Comparison of ENCODE assay signal across 22 cellular contexts in the genomic region with DNA sequence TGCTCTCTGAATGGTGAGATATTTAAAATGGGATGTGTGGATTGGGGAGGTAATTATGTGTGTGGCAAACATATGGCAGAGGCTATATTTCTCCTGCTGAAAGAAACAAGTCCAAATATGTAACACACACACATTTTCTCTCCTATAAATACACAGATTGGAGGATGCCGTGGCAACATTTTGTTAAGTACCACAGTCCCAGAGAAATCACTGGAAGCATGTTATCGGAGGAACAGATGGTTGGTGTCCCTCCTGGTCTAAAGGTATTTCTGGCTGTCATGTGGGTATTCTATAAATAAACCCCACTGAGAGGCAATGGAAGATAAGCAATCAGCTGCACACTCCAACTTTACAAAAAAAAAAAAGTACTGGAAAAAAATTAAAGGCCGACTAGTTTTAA.
"Had no signal": no experiment of that assay in that cellular context is flagged by ENCODE, and none has a peak within 500 bp of the region (broad histone marks: within the 10 kb centered on the region; RNA-seq: fewer than 3 reads in every experiment).

No MANE protein-coding gene starts in this region.

- H3K36me3 ChIP-seq: adrenal gland, ascending aorta, brain microvascular endothelial cell, right lobe of liver, thoracic aorta, upper lobe of left lung had no signal

- H3K27me3 ChIP-seq: adrenal gland, ascending aorta, brain microvascular endothelial cell, foreskin keratinocyte, hepatocyte, right lobe of liver, upper lobe of left lung had no signal

- H3K9me3 ChIP-seq: adrenal gland, ascending aorta, right lobe of liver, thoracic aorta, upper lobe of left lung had no signal

- H3K4me1 ChIP-seq: adrenal gland, ascending aorta, right lobe of liver, upper lobe of left lung had no signal

- H3K27ac ChIP-seq: adrenal gland, ascending aorta, brain microvascular endothelial cell, foreskin keratinocyte, hepatocyte, right lobe of liver, thoracic aorta, upper lobe of left lung had no signal

- H3K4me2 ChIP-seq: hepatocyte had no signal

- H3K4me3 ChIP-seq: adrenal gland, ascending aorta, hepatocyte, right lobe of liver, thoracic aorta, upper lobe of left lung had no signal

- ATAC-seq: activated CD4-positive, alpha-beta T cell treated with anti-CD3 and anti-CD28 coated beads for 36 hours; activated T-cell treated with anti-CD3 and anti-CD28 coated beads, Interleukin-2, amount 50 U/mL, for 4 hours; foreskin keratinocyte; right lobe of liver; stimulated activated naive B cell treated with anti-CD40 and anti-IgM and Interleukin-4, amounts not matched to agents 10 μg/mL and 1 μg/mL and 100 μg/mL, for 72 hours; WTC11 had no signal

- H2AFZ ChIP-seq: hepatocyte had no signal

- DNase-seq: activated CD4-positive, alpha-beta T cell treated with anti-CD3 and anti-CD28 coated beads for 36 hours; activated CD4-positive, alpha-beta T cell treated with anti-CD3 and anti-CD28 coated beads, Interleukin-2, amount 50 U/mL, for 48 hours; activated CD8-positive, alpha-beta memory T cell treated with anti-CD3 and anti-CD28 coated beads, Interleukin-2, amount 50 U/mL, for 48 hours; activated naive CD4-positive, alpha-beta T cell; activated T-cell treated with anti-CD3 and anti-CD28 coated beads, Interleukin-2, amount 50 U/mL, for 4 hours; adrenal gland; brain microvascular endothelial cell; effector CD4-positive, alpha-beta T cell; erythroblast; foreskin keratinocyte; immature natural killer cell; nucleus accumbens; right lobe of liver; small intestine; stimulated activated CD4-positive, alpha-beta T cell treated with anti-CD3 and anti-CD28 coated beads, Interleukin-2, amount 100 ng/mL, for 24 hours; stimulated activated naive B cell treated with anti-CD40 and anti-IgM and Interleukin-4, amounts not matched to agents 10 μg/mL and 1 μg/mL and 100 μg/mL, for 72 hours; T-helper 1 cell; upper lobe of left lung had no signal
